In genomic region chr6:18997375-18997826, GRCh38 we compare ENCODE assay signal across 1 cellular context.
A peak's percentile ranks its signal among the peaks of the same experiment; 100 is the strongest.
TF ChIP-seq lines count a peak whose summit lies in the region.

No MANE protein-coding gene starts in this region.

TF ChIP-seq in A549, 52 proteins besides CTCF, POLR2A, EP300 and RAD21 (continued from another document):
- TF ChIP-seq PBX3 (IDR thresholded peaks at IDR 0.05) (no peak), ZFP36 (IDR thresholded peaks at IDR 0.05; ENCODE audit: borderline replicate concordance, partially characterized antibody) (no peak), PHF8 (IDR thresholded peaks at IDR 0.05; ENCODE audit: borderline replicate concordance, low read depth) (no peak), MAFK (IDR thresholded peaks at IDR 0.05; ENCODE audit: partially characterized antibody) (peak; percentile 96), RFX5 (IDR thresholded peaks at IDR 0.05) (no peak), SMC3 (IDR thresholded peaks at IDR 0.05) (peak; percentile 43), FOSB (CRISPR knock-in tag; IDR thresholded peaks at IDR 0.05) (no peak)
- TF ChIP-seq, protein P1, sequence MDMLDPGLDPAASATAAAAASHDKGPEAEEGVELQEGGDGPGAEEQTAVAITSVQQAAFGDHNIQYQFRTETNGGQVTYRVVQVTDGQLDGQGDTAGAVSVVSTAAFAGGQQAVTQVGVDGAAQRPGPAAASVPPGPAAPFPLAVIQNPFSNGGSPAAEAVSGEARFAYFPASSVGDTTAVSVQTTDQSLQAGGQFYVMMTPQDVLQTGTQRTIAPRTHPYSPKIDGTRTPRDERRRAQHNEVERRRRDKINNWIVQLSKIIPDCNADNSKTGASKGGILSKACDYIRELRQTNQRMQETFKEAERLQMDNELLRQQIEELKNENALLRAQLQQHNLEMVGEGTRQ (IDR thresholded peaks at IDR 0.05): no peak
